Comparison of ENCODE assay signal across 2 cellular contexts in the genomic region with DNA sequence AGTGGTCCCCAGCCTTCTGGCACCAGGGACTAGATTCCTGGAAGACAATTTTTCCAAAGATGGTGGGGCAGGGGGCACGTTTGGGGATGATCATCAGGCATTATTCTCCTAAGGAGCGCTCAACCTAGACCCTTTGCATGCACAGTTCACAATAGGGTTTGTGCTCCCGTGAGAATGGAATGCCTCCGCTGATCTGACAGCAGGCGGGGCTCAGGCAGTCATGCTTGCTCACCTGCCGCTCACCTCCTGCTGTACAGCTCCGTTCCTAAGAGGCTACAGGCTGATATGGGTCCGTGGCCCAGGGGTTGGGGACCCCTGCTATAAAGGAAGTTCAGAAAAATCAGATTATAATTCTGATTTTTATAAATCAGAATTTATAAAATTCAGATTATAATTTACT.
TF ChIP-seq lines count a peak whose summit lies in the region.

No MANE protein-coding gene starts in this region.

TF ChIP-seq in GM23338, 12 proteins besides CTCF, POLR2A, EP300 and RAD21 (continues in another document):
- TF ChIP-seq ZNF114 (CRISPR knock-in tag; IDR thresholded peaks at IDR 0.05), result no peak
- TF ChIP-seq NANOG (IDR thresholded peaks at IDR 0.05; ENCODE audit: borderline replicate concordance), result no peak
- no peak for TF ChIP-seq POLR2AphosphoS5 (IDR thresholded peaks at IDR 0.05; ENCODE audit: low read depth)
- TF ChIP-seq ETS1 (IDR thresholded peaks at IDR 0.05), result no peak
- no peak for TF ChIP-seq JUNB (IDR thresholded peaks at IDR 0.05; ENCODE audit: unreplicated experiment)
- no peak for TF ChIP-seq STAT1 (IDR thresholded peaks at IDR 0.05; ENCODE audit: unreplicated experiment)
- TF ChIP-seq, protein P1, sequence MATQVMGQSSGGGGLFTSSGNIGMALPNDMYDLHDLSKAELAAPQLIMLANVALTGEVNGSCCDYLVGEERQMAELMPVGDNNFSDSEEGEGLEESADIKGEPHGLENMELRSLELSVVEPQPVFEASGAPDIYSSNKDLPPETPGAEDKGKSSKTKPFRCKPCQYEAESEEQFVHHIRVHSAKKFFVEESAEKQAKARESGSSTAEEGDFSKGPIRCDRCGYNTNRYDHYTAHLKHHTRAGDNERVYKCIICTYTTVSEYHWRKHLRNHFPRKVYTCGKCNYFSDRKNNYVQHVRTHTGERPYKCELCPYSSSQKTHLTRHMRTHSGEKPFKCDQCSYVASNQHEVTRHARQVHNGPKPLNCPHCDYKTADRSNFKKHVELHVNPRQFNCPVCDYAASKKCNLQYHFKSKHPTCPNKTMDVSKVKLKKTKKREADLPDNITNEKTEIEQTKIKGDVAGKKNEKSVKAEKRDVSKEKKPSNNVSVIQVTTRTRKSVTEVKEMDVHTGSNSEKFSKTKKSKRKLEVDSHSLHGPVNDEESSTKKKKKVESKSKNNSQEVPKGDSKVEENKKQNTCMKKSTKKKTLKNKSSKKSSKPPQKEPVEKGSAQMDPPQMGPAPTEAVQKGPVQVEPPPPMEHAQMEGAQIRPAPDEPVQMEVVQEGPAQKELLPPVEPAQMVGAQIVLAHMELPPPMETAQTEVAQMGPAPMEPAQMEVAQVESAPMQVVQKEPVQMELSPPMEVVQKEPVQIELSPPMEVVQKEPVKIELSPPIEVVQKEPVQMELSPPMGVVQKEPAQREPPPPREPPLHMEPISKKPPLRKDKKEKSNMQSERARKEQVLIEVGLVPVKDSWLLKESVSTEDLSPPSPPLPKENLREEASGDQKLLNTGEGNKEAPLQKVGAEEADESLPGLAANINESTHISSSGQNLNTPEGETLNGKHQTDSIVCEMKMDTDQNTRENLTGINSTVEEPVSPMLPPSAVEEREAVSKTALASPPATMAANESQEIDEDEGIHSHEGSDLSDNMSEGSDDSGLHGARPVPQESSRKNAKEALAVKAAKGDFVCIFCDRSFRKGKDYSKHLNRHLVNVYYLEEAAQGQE (IDR thresholded peaks at IDR 0.05; ENCODE audit: unreplicated experiment), result no peak
- no peak for TF ChIP-seq EZH2phosphoT487 (IDR thresholded peaks at IDR 0.05; ENCODE audit: unreplicated experiment)
- no peak for TF ChIP-seq EZH2 (IDR thresholded peaks at IDR 0.05; ENCODE audit: low read depth, unreplicated experiment)
- TF ChIP-seq CREB1 (CRISPR knock-in tag; IDR thresholded peaks at IDR 0.05; ENCODE audit: low read depth), result no peak

TF ChIP-seq in IMR-90, 13 proteins besides CTCF, POLR2A, EP300 and RAD21:
- TF ChIP-seq CEBPB (IDR thresholded peaks at IDR 0.05; ENCODE audit: low read depth, low read length) (no peak), RFX5 (IDR thresholded peaks at IDR 0.05; ENCODE audit: low read depth, low read length) (no peak), MXI1 (IDR thresholded peaks at IDR 0.05; ENCODE audit: borderline replicate concordance, low read depth, low read length) (no peak), RCOR1 (IDR thresholded peaks at IDR 0.05; ENCODE audit: insufficient replicate concordance, low read length) (no peak), NFE2L2 (IDR thresholded peaks at IDR 0.05; ENCODE audit: low read depth, low read length) (no peak), BHLHE40 (IDR thresholded peaks at IDR 0.05; ENCODE audit: low read depth, low read length) (no peak), MAZ (IDR thresholded peaks at IDR 0.05; ENCODE audit: borderline replicate concordance, low read depth, low read length) (no peak), FOS (IDR thresholded peaks at IDR 0.05; ENCODE audit: low read depth, low read length) (no peak), CHD1 (IDR thresholded peaks at IDR 0.05; ENCODE audit: low read depth, low read length) (no peak), SMC3 (IDR thresholded peaks at IDR 0.05; ENCODE audit: low read depth, low read length) (no peak), MAFK (IDR thresholded peaks at IDR 0.05; ENCODE audit: low read depth, low read length) (no peak)
- TF ChIP-seq, protein P2, sequence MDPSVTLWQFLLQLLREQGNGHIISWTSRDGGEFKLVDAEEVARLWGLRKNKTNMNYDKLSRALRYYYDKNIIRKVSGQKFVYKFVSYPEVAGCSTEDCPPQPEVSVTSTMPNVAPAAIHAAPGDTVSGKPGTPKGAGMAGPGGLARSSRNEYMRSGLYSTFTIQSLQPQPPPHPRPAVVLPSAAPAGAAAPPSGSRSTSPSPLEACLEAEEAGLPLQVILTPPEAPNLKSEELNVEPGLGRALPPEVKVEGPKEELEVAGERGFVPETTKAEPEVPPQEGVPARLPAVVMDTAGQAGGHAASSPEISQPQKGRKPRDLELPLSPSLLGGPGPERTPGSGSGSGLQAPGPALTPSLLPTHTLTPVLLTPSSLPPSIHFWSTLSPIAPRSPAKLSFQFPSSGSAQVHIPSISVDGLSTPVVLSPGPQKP (IDR thresholded peaks at IDR 0.05; ENCODE audit: borderline replicate concordance, low read depth, low read length), result no peak
- TF ChIP-seq, protein P3, sequence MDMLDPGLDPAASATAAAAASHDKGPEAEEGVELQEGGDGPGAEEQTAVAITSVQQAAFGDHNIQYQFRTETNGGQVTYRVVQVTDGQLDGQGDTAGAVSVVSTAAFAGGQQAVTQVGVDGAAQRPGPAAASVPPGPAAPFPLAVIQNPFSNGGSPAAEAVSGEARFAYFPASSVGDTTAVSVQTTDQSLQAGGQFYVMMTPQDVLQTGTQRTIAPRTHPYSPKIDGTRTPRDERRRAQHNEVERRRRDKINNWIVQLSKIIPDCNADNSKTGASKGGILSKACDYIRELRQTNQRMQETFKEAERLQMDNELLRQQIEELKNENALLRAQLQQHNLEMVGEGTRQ (IDR thresholded peaks at IDR 0.05; ENCODE audit: low read depth, low read length), result no peak
